8 cellular contexts compared by ENCODE assay signal in genomic region chrX:103464071-103464773, GRCh38. TPM values are rescaled to one million over a fixed set of nuclear protein-coding genes. Genes with fewer than 3 reads are reported as not detected.
DNase-seq lines count a peak whose midpoint lies in the region; ATAC-seq and TF ChIP-seq lines count a peak whose summit lies in the region.

No MANE protein-coding gene starts in this region.

- peak overlapping the region; percentile 73 for H2AFZ ChIP-seq in DND-41 (ENCODE audit: low read depth, low read length)

- peak; percentile 12 for DNase-seq in DND-41
- peak; percentile 64 for DNase-seq in cardiac fibroblast (ENCODE audit: low read depth in 2 of 2)
- no peak for DNase-seq in kidney epithelial cell (ENCODE audit: low read depth)
- DNase-seq in stimulated activated naive CD4-positive, alpha-beta T cell (lab: John Stamatoyannopoulos, UW): peak in 5 of 6 experiments; percentile 0 to 31 (median 22)
- no peak for DNase-seq in NCI-H524 treated with DMSO at 0.1 percent for 48 hours (lab: John Stamatoyannopoulos, UW)

- ATAC-seq in DND-41 (ENCODE audit: insufficient read depth, low read depth) (peak; percentile 76), GM19438 (IDR thresholded peaks at IDR 0.05; ENCODE audit: low read depth, unreplicated experiment) (peak; percentile 75), HG03378 (IDR thresholded peaks at IDR 0.05; ENCODE audit: unreplicated experiment) (peak; percentile 68), SK-N-SH treated with all-trans-retinoic acid at 6 μM for 48 hours (peak; percentile 91)

- H3K27me3 ChIP-seq in DND-41 (ENCODE audit: insufficient read depth, low read length, poor library complexity) (peaks cover 3% of the 10 kb centered on the region), kidney epithelial cell (ENCODE audit: control insufficient read depth, insufficient read depth, low read length) (no peaks in the 10 kb centered on the region)

- no peak overlapping the region for H3K9ac ChIP-seq in DND-41 (ENCODE audit: low read depth, low read length)

- no peaks in the 10 kb centered on the region for H4K20me1 ChIP-seq in DND-41 (ENCODE audit: insufficient read depth, low read length)

- H3K4me2 ChIP-seq in DND-41 (ENCODE audit: insufficient read depth, low read length): peak overlapping the region; percentile 68

- peaks cover 9% of the 10 kb centered on the region for H3K4me1 ChIP-seq in DND-41 (ENCODE audit: insufficient read depth, low read length)

- TF ChIP-seq CTCF in DND-41 (IDR thresholded peaks at IDR 0.05; ENCODE audit: borderline replicate concordance, extremely low read depth, low read length, poor library complexity, severe bottlenecking) (peak; percentile 56), cardiac fibroblast (IDR thresholded peaks at IDR 0.05; ENCODE audit: low read depth, low read length) (peak; percentile 52), kidney epithelial cell (IDR thresholded peaks at IDR 0.05; ENCODE audit: insufficient read depth, low read length, poor library complexity, severe bottlenecking) (peak; percentile 22)

- no peaks in the 10 kb centered on the region for H3K36me3 ChIP-seq in DND-41 (ENCODE audit: insufficient read depth, low read length)
- no peaks in the 10 kb centered on the region for H3K36me3 ChIP-seq in kidney epithelial cell (ENCODE audit: control insufficient read depth, insufficient read depth, low read length)

- H3K79me2 ChIP-seq in DND-41 (ENCODE audit: insufficient read depth, low read length): no peaks in the 10 kb centered on the region

- no peak overlapping the region for H3K27ac ChIP-seq in DND-41 (ENCODE audit: low read length)

- no peaks in the 10 kb centered on the region for H3K9me3 ChIP-seq in DND-41 (ENCODE audit: insufficient read depth, low read length, severe bottlenecking)

- peak overlapping the region in 1 of 2 experiments; percentile 52; a peak in 2 of 4 replicates for H3K4me3 ChIP-seq in DND-41 (ENCODE audit: low read depth in 1 of 2, low read length in 2 of 2)
- peak overlapping the region; percentile 19 to 39 for H3K4me3 ChIP-seq in cardiac fibroblast (replicated peaks in 1 of 2; ENCODE audit: low read depth in 2 of 2, low read length in 2 of 2)
- H3K4me3 ChIP-seq in kidney epithelial cell (ENCODE audit: low read depth, low read length): no peak overlapping the region

TF ChIP-seq in SK-N-SH treated with all-trans-retinoic acid at 6 μM for 48 hours, 23 proteins besides CTCF, POLR2A, EP300 and RAD21:
- TF ChIP-seq BACH2 (CRISPR knock-in tag; IDR thresholded peaks at IDR 0.05; ENCODE audit: borderline replicate concordance): no peak
- no peak for TF ChIP-seq PPARA (CRISPR knock-in tag; IDR thresholded peaks at IDR 0.05; ENCODE audit: borderline replicate concordance)
- TF ChIP-seq ZC3H10 (CRISPR knock-in tag; IDR thresholded peaks at IDR 0.05): no peak
- TF ChIP-seq CSDC2 (CRISPR knock-in tag; IDR thresholded peaks at IDR 0.05): no peak
- no peak for TF ChIP-seq ZNF70 (CRISPR knock-in tag; IDR thresholded peaks at IDR 0.05)

RNA-seq across cellular contexts. Expression of gene RAB40A, which starts 55.1 kb away (rescaled TPM):
- total RNA-seq in kidney epithelial cell: 0.13 TPM in 1 of 2 replicates, not detected in the other

Comparison
In these comparisons a context has a peak if more than half of its experiments do, and no peak if none do; other contexts are left out.
1. DNase-seq: peak in DND-41 (single experiment), cardiac fibroblast (2 of 2) and stimulated activated naive CD4-positive, alpha-beta T cell (5 of 6); none in kidney epithelial cell (single experiment) and NCI-H524 treated with DMSO at 0.1 percent for 48 hours (single experiment).
2. Peak in every context shown above with its lines, with median percentiles within 50 percentile points of each other: ATAC-seq and CTCF ChIP-seq.